ENCODE assay signal across 13 cellular contexts in the genomic region with DNA sequence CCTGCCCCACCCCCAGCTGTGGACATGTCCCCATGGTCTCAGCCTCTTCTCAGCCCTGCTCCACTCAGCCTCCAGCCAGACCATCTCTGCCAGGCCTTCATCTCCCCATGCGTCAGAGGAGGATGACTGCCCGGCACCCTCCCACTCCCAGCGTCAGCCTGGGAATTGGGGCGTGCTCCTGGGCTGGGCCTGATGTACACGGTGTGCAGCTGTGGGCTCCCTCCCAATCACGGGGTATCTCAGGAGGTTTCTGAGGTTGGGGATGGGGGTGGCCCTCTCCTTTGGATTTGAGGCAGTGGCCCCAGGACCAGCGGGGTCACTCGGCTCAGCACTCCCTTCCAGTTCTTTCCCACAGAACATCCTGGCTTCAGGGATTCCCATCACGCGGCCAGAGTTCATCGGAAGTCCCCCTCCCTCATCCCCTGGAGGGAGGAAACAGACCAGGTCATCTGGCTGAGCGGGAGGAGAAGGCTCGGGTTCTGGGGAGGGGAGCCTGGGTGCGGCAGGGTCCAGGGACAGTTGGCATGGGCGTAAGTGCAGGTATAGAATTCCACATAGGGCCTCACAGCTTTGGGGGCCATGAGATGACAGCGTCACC. TPM values are rescaled to one million over a fixed set of nuclear protein-coding genes. Genes with fewer than 3 reads are reported as not detected.
DNase-seq lines count a peak whose midpoint lies in the region; ATAC-seq and TF ChIP-seq lines count a peak whose summit lies in the region.
"Had no signal": no experiment of that assay in that cellular context is flagged by ENCODE, and none has a peak within 500 bp of the region (broad histone marks: within the 10 kb centered on the region; RNA-seq: fewer than 3 reads in every experiment).

No MANE protein-coding gene starts in this region.

- no peak for TF ChIP-seq EP300 in ovary (IDR thresholded peaks at IDR 0.05)

- intact Hi-C loops in Right ventricle myocardium inferior (cut with DNase I) (no loop called here), cardiac septum (cut with DNase I) (no loop called here), left ventricle myocardium inferior (cut with micrococcal nuclease) (no loop called here), ovary (cut with DNase I) (no loop called here), vagina (cut with DNase I) (no loop called here)

- H3K27ac ChIP-seq in left ventricle myocardium inferior (replicated peaks) (peak overlapping the region; percentile 92), ovary (peak overlapping the region; percentile 38 to 80), vagina (peak overlapping the region; percentile 84)
- H3K27ac ChIP-seq: cardiac muscle cell had no signal

- 64 to 72% (median 67%) methylated on average over 16 of the region's 16 CpGs for WGBS in ovary, 3 donors

- H3K27me3 ChIP-seq in left ventricle myocardium inferior (ENCODE audit: low read depth) (no peaks in the 10 kb centered on the region), ovary (no peaks in the 10 kb centered on the region), vagina (no peaks in the 10 kb centered on the region)
- H3K27me3 ChIP-seq: cardiac muscle cell had no signal

- DNase-seq in Right ventricle myocardium inferior (ENCODE audit: missing footprints): peak; percentile 86
- DNase-seq in cardiac septum (ENCODE audit: low spot score): no peak
- peak; percentile 85 for DNase-seq in left ventricle myocardium inferior
- peak in 2 of 5 donors; percentile 59 to 64 for DNase-seq in ovary
- no peak for DNase-seq in vagina (ENCODE audit: extremely low spot score in 2 of 2)
- DNase-seq in activated T-cell treated with anti-CD3 and anti-CD28 coated beads, Interleukin-2, amount 50 U/mL, for 48 hours: no peak
- DNase-seq in erythroblast (lab: John Stamatoyannopoulos, UW): no peak
- DNase-seq in stimulated activated CD4-positive, alpha-beta T cell treated with anti-CD3 and anti-CD28 coated beads, Interleukin-2, amount 100 ng/mL, for 48 hours: no peak
- DNase-seq: activated CD8-positive, alpha-beta memory T cell treated with anti-CD3 and anti-CD28 coated beads, Interleukin-2, amount 50 U/mL, for 48 hours; GDM1; head of caudate nucleus; NCI-H748 treated with DMSO at 0.1 percent for 48 hours had no signal

- H3K9me3 ChIP-seq in left ventricle myocardium inferior (replicated peaks): no peaks in the 10 kb centered on the region
- no peaks in the 10 kb centered on the region for H3K9me3 ChIP-seq in ovary
- H3K9me3 ChIP-seq in vagina: no peaks in the 10 kb centered on the region

- no peak overlapping the region for H3K4me3 ChIP-seq in left ventricle myocardium inferior
- H3K4me3 ChIP-seq in ovary: no peak overlapping the region
- H3K4me3 ChIP-seq in vagina: no peak overlapping the region
- H3K4me3 ChIP-seq: cardiac muscle cell had no signal

- TF ChIP-seq CTCF in left ventricle myocardium inferior (IDR thresholded peaks at IDR 0.05; ENCODE audit: borderline replicate concordance) (no peak), ovary (IDR thresholded peaks at IDR 0.05) (no peak), vagina (IDR thresholded peaks at IDR 0.05) (no peak)

- no peaks in the 10 kb centered on the region for H3K36me3 ChIP-seq in left ventricle myocardium inferior
- no peaks in the 10 kb centered on the region for H3K36me3 ChIP-seq in ovary
- H3K36me3 ChIP-seq in vagina: no peaks in the 10 kb centered on the region
- H3K36me3 ChIP-seq: cardiac muscle cell had no signal

- TF ChIP-seq POLR2A in ovary (IDR thresholded peaks at IDR 0.05): no peak
- no peak for TF ChIP-seq POLR2A in vagina (IDR thresholded peaks at IDR 0.05)
- TF ChIP-seq POLR2A in erythroblast (IDR thresholded peaks at IDR 0.05; ENCODE audit: low read length): no peak

- peak; percentile 81 for ATAC-seq in Right ventricle myocardium inferior

- H3K4me1 ChIP-seq in left ventricle myocardium inferior: peaks cover 42% of the 10 kb centered on the region
- H3K4me1 ChIP-seq in ovary (ENCODE audit: insufficient read depth): peaks cover 4% of the 10 kb centered on the region
- H3K4me1 ChIP-seq in vagina: peaks cover 42% of the 10 kb centered on the region

RNA-seq across cellular contexts. Expression of a gene that starts 36.9 kb away (rescaled TPM):
- total RNA-seq in Right ventricle myocardium inferior: 12.2 TPM
- 49.9 TPM for total RNA-seq in cardiac septum
- total RNA-seq in left ventricle myocardium inferior: 9.5 TPM
- total RNA-seq in ovary: 100 to 1,000 TPM in 2 of 7 donors, 10 to 100 TPM in 5; 14.4 to 284 (median 56.5) TPM
- 10 to 100 TPM; 21.9 to 69.5 TPM for polyA plus RNA-seq in ovary
- 173 TPM for total RNA-seq in vagina

RNA-seq across cellular contexts. Expression of a gene that starts 55.5 kb away (rescaled TPM):
- total RNA-seq in Right ventricle myocardium inferior (16.7 TPM), cardiac septum (22.1 TPM), left ventricle myocardium inferior (17.1 TPM), ovary (10 to 100 TPM; 27.2 to 50.2 (median 37.6) TPM), vagina (35.6 TPM)
- 10 to 100 TPM; 13.5 to 28.7 TPM for polyA plus RNA-seq in ovary

Comparison
In these comparisons a context has a peak if more than half of its experiments do, and no peak if none do; other contexts are left out.
1. DNase-seq: peak in Right ventricle myocardium inferior (single experiment) and left ventricle myocardium inferior (single experiment); none in cardiac septum (single experiment), vagina (0 of 2), activated T-cell treated with anti-CD3 and anti-CD28 coated beads, Interleukin-2, amount 50 U/mL, for 48 hours (0 of 2), erythroblast (0 of 2) and stimulated activated CD4-positive, alpha-beta T cell treated with anti-CD3 and anti-CD28 coated beads, Interleukin-2, amount 100 ng/mL, for 48 hours (0 of 2).
2. Peak in every context shown above with its lines, with median percentiles within 50 percentile points of each other: H3K27ac ChIP-seq.